Comparison of ENCODE assay signal across 13 cellular contexts in the genomic region with DNA sequence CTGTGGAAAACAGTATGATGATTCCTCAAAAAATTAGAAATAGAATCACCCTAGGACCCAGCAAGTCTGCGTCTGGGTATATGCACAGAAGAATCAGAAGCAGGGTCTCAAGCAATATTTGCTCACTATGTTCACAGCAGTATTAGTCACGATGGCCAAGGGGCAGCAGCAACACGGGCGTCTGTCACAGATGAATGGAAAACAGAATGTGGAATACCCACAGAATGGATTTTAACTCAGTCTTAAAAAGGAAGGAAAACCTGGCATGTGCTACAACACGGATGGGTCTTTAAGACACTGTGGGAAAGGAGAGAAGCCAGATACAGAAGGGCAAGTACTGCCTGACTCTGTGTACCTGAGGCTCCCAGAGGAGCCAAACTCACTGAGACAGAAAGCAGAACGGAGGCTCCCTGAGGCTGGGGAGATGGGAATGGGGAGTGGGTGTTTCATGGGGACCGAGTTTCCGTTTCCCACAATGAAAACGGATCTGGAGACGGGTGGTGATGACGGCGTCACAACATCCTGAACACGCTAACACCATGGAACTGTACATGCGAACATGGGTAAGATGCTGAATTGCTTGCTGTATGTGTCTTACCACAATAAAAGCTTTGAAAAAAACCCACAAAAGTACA. TPM values are rescaled to one million over a fixed set of nuclear protein-coding genes. Genes with fewer than 3 reads are reported as not detected.
DNase-seq lines count a peak whose midpoint lies in the region; ATAC-seq and TF ChIP-seq lines count a peak whose summit lies in the region.
"Had no signal": no experiment of that assay in that cellular context is flagged by ENCODE, and none has a peak within 500 bp of the region (broad histone marks: within the 10 kb centered on the region; RNA-seq: fewer than 3 reads in every experiment).

No MANE protein-coding gene starts in this region.

- ATAC-seq in sciatic nerve = no peak
- ATAC-seq in lower lobe of right lung = no peak
- no peak for ATAC-seq in HG03565 (IDR thresholded peaks at IDR 0.05; ENCODE audit: unreplicated experiment)

- peak overlapping the region; percentile 55 for H3K4me2 ChIP-seq in BLaER1

- H3K27ac ChIP-seq in BLaER1 (no peak overlapping the region), lower lobe of right lung (no peak overlapping the region)
- no peak overlapping the region for H3K27ac ChIP-seq in CD4-positive, alpha-beta memory T cell (ENCODE audit: low read depth, low read length)

- no peak overlapping the region for H3K4me3 ChIP-seq in BLaER1
- no peak overlapping the region for H3K4me3 ChIP-seq in Jurkat, Clone E6-1 (ENCODE audit: low read length)
- H3K4me3 ChIP-seq in lower lobe of right lung = no peak overlapping the region
- no peak overlapping the region for H3K4me3 ChIP-seq in CD4-positive, alpha-beta memory T cell (ENCODE audit: low read length in 2 of 2)

- H3K9me3 ChIP-seq in BLaER1 = no peaks in the 10 kb centered on the region
- no peaks in the 10 kb centered on the region for H3K9me3 ChIP-seq in lower lobe of right lung
- no peaks in the 10 kb centered on the region for H3K9me3 ChIP-seq in CD4-positive, alpha-beta memory T cell (ENCODE audit: control insufficient read depth in 1 of 2, low read length in 2 of 2)
- H3K9me3 ChIP-seq: BE2C had no signal

- CTCF ChIA-PET in CD4-positive, alpha-beta memory T cell (lab: Charles Lee; ENCODE audit: partially characterized antibody) = interaction anchor here (0.7 kb wide), 1 partner anchor 17 kb away, joined by 3 read pairs; no protein-coding TSS in a partner anchor

- 0 out of 2 replicates have a peak, but pooled peaks cover 6% of the 10 kb centered on the region for H4K20me1 ChIP-seq in BLaER1

- peaks cover 4 to 10% of the 10 kb centered on the region in 2 donors for H3K27me3 Mint-ChIP-seq in CD4-positive, alpha-beta memory T cell

- H3K9ac ChIP-seq in BLaER1 = no peak overlapping the region

- no peaks in the 10 kb centered on the region for H3K36me3 Mint-ChIP-seq in CD4-positive, alpha-beta memory T cell

- H3K27me3 ChIP-seq in BLaER1 (peaks cover 42% of the 10 kb centered on the region), lower lobe of right lung (ENCODE audit: low read depth) (no peaks in the 10 kb centered on the region)
- H3K27me3 ChIP-seq in CD4-positive, alpha-beta memory T cell (ENCODE audit: insufficient read depth, low read length) = no peaks in the 10 kb centered on the region

- intact Hi-C loops in sciatic nerve (cut with DNase I) = no loop called here
- intact Hi-C loops in lower lobe of right lung (cut with DNase I) = no loop called here
- intact Hi-C loops in CD4-positive, alpha-beta memory T cell (cut with micrococcal nuclease) = no loop called here

- no peak overlapping the region for H3K4me3 Mint-ChIP-seq in CD4-positive, alpha-beta memory T cell
- H3K4me3 Mint-ChIP-seq: H9, IgD-negative memory B cell had no signal

- no peak for TF ChIP-seq CTCF in lower lobe of right lung (IDR thresholded peaks at IDR 0.05)

- H3K4me1 ChIP-seq in BLaER1 (peaks cover 70% of the 10 kb centered on the region), lower lobe of right lung (no peaks in the 10 kb centered on the region)
- no peaks in the 10 kb centered on the region for H3K4me1 ChIP-seq in CD4-positive, alpha-beta memory T cell (ENCODE audit: insufficient read depth, low read length)
- H3K4me1 ChIP-seq: BE2C had no signal

- H3K36me3 ChIP-seq in BLaER1 (no peaks in the 10 kb centered on the region), lower lobe of right lung (no peaks in the 10 kb centered on the region)
- no peaks in the 10 kb centered on the region for H3K36me3 ChIP-seq in CD4-positive, alpha-beta memory T cell (ENCODE audit: insufficient read depth, low read length)
- H3K36me3 ChIP-seq: BE2C had no signal

- no peaks in the 10 kb centered on the region for H3K9me3 Mint-ChIP-seq in CD4-positive, alpha-beta memory T cell
- H3K9me3 Mint-ChIP-seq: H9, IgD-negative memory B cell had no signal

- no peak overlapping the region for H3K27ac Mint-ChIP-seq in CD4-positive, alpha-beta memory T cell
- H3K27ac Mint-ChIP-seq: H9, IgD-negative memory B cell had no signal

- H3K4me1 Mint-ChIP-seq in CD4-positive, alpha-beta memory T cell = no peaks in the 10 kb centered on the region
- H3K4me1 Mint-ChIP-seq: H9 had no signal

- POLR2A ChIA-PET in CD4-positive, alpha-beta memory T cell (lab: Charles Lee; ENCODE audit: partially characterized antibody) = no interaction called here

- DNase-seq in Jurkat, Clone E6-1 (ENCODE audit: low read depth, low spot score) = peak; percentile 27
- DNase-seq in kidney glomerular epithelial cell (lab: John Stamatoyannopoulos, UW) (peak; percentile 82), sciatic nerve (ENCODE audit: low spot score) (peak; percentile 32), lower lobe of right lung (no peak)
- no peak for DNase-seq in CD4-positive, alpha-beta memory T cell
- DNase-seq: BE2C, Calu3, DMS 273 treated with DMSO at 0.1 percent for 48 hours, GOT3, H9 had no signal

RNA-seq across cellular contexts. Expression of a gene that starts 36.7 kb away (rescaled TPM):
- polyA plus RNA-seq in Jurkat, Clone E6-1 (2012; ENCODE audit: insufficient read depth, insufficient read length) = 14.6 TPM
- total RNA-seq in sciatic nerve (54.3 TPM), lower lobe of right lung (34.1 TPM)
- total RNA-seq in CD4-positive, alpha-beta memory T cell = 10 to 100 TPM; 18.9 to 19.3 TPM
- 1 to 10 TPM in 1 of 2 donors, under 1 TPM in 1; 0.61 to 2.7 TPM for polyA plus RNA-seq in CD4-positive, alpha-beta memory T cell

Comparison
In these comparisons a context has a peak if more than half of its experiments do, and no peak if none do; other contexts are left out.
1. DNase-seq: peak in Jurkat, Clone E6-1 (single experiment), kidney glomerular epithelial cell (single experiment) and sciatic nerve (single experiment); none in lower lobe of right lung (single experiment) and CD4-positive, alpha-beta memory T cell (0 of 5).